Comparison of ENCODE assay signal across 15 cellular contexts in genomic region chr5:59093329-59093728, GRCh38.
DNase-seq lines count a peak whose midpoint lies in the region; ATAC-seq and TF ChIP-seq lines count a peak whose summit lies in the region.
"Had no signal": no experiment of that assay in that cellular context is flagged by ENCODE, and none has a peak within 500 bp of the region (broad histone marks: within the 10 kb centered on the region; RNA-seq: fewer than 3 reads in every experiment).

No MANE protein-coding gene starts in this region.

- 92 to 96% methylated on average over 6 of the region's 6 CpGs for WGBS in heart right ventricle, 2 donors
- WGBS in liver: 61% methylated on average over 6 of the region's 6 CpGs
- 47 to 57% methylated on average over 6 of the region's 6 CpGs for WGBS in upper lobe of left lung, 2 donors

- H3K36me3 ChIP-seq in heart right ventricle: no peaks in the 10 kb centered on the region
- no peaks in the 10 kb centered on the region for H3K36me3 ChIP-seq in liver (ENCODE audit: control insufficient read depth in 4 of 4, insufficient read depth in 3 of 4, low read depth in 1 of 4, low read length in 3 of 4)
- no peaks in the 10 kb centered on the region for H3K36me3 ChIP-seq in upper lobe of left lung

- H3K4me1 ChIP-seq in heart right ventricle (peaks cover 0 to 30% (median 0%) of the 10 kb centered on the region in 9 donors), liver (ENCODE audit: control insufficient read depth in 4 of 4, insufficient read depth in 4 of 4, low read length in 3 of 4) (no peaks in the 10 kb centered on the region), upper lobe of left lung (peaks cover 0 to 8% (median 2%) of the 10 kb centered on the region in 4 donors)

- H3K27me3 ChIP-seq in heart right ventricle: no peaks in the 10 kb centered on the region
- H3K27me3 ChIP-seq in liver (ENCODE audit: control insufficient read depth in 4 of 4, insufficient read depth in 4 of 4, low read length in 3 of 4): no peaks in the 10 kb centered on the region
- H3K27me3 ChIP-seq in upper lobe of left lung: no peaks in the 10 kb centered on the region

- H3K4me3 Mint-ChIP-seq in activated T-cell treated with anti-CD3 and anti-CD28 coated beads, Interleukin-2, amount 50 U/mL, for 4 hours: no peak overlapping the region

- no peaks in the 10 kb centered on the region for H3K9me3 ChIP-seq in heart right ventricle
- H3K9me3 ChIP-seq in liver (ENCODE audit: control insufficient read depth in 4 of 4, low read length in 3 of 4): no peaks in the 10 kb centered on the region
- no peaks in the 10 kb centered on the region for H3K9me3 ChIP-seq in upper lobe of left lung

- intact Hi-C loops in heart right ventricle (cut with DNase I): no loop called here
- intact Hi-C loops in Right ventricle myocardium superior (cut with DNase I): no loop called here

- peaks cover 20% of the 10 kb centered on the region for H3K4me1 Mint-ChIP-seq in activated T-cell treated with anti-CD3 and anti-CD28 coated beads, Interleukin-2, amount 50 U/mL, for 4 hours (ENCODE audit: low read depth)

- TF ChIP-seq CTCF in heart right ventricle (IDR thresholded peaks at IDR 0.05) (no peak), liver (IDR thresholded peaks at IDR 0.05; ENCODE audit: low read depth, low read length, missing input control) (no peak), upper lobe of left lung (IDR thresholded peaks at IDR 0.05) (no peak)

- DNase-seq in heart right ventricle (no peak), Right ventricle myocardium superior (no peak), amniotic epithelial cell (ENCODE audit: low read depth) (peak; percentile 74), upper lobe of left lung (peak in 1 of 2 donors; percentile 40), NCI-H1694 (lab: John Stamatoyannopoulos, UW) (no peak)
- no peak for DNase-seq in activated T-cell treated with anti-CD3 and anti-CD28 coated beads, Interleukin-2, amount 50 U/mL, for 4 hours
- DNase-seq: hypothalamus; midbrain; stimulated activated CD4-positive, alpha-beta T cell treated with anti-CD3 and anti-CD28 coated beads, Interleukin-2, amount 100 ng/mL, for 48 hours; SW 1271 had no signal

- peak overlapping the region in 6 of 10 donors; percentile 1 to 37 (median 10) for H3K4me3 ChIP-seq in heart right ventricle
- peak overlapping the region in 2 of 3 donors; percentile 28 to 33 for H3K4me3 ChIP-seq in liver (ENCODE audit: low read depth in 1 of 3, low read length in 3 of 3)
- H3K4me3 ChIP-seq in upper lobe of left lung: peak overlapping the region in 3 of 4 donors; percentile 33 to 44 (median 42)

- H3K27me3 Mint-ChIP-seq in activated T-cell treated with anti-CD3 and anti-CD28 coated beads, Interleukin-2, amount 50 U/mL, for 4 hours (ENCODE audit: low read depth): peaks cover 2% of the 10 kb centered on the region
- H3K27me3 Mint-ChIP-seq: brain, progenitor cell of endocrine pancreas had no signal

- no peaks in the 10 kb centered on the region for H3K36me3 Mint-ChIP-seq in activated T-cell treated with anti-CD3 and anti-CD28 coated beads, Interleukin-2, amount 50 U/mL, for 4 hours (ENCODE audit: insufficient read depth)
- H3K36me3 Mint-ChIP-seq: brain; stimulated activated effector memory CD8-positive, alpha-beta T cell treated with anti-CD3 and anti-CD28 coated beads, Interleukin-12 subunit alpha, Interleukin-12 subunit beta, amount 100 ng/mL, for 72 hours had no signal

- no peak for TF ChIP-seq RAD21 in liver (IDR thresholded peaks at IDR 0.05)

- no peak for ATAC-seq in heart right ventricle
- no peak for ATAC-seq in Right ventricle myocardium superior (ENCODE audit: poor library complexity)
- peak in 1 of 2 donors; percentile 39 for ATAC-seq in upper lobe of left lung (ENCODE audit: low FRiP score in 2 of 2)
- ATAC-seq in GM18868 (IDR thresholded peaks at IDR 0.05; ENCODE audit: unreplicated experiment): no peak
- ATAC-seq in activated T-cell treated with anti-CD3 and anti-CD28 coated beads, Interleukin-2, amount 50 U/mL, for 4 hours: no peak
- ATAC-seq: stimulated activated effector memory CD8-positive, alpha-beta T cell treated with anti-CD3 and anti-CD28 coated beads, Interleukin-12 subunit alpha, Interleukin-12 subunit beta, amount 100 ng/mL, for 72 hours had no signal

- no peak for TF ChIP-seq POLR2A in upper lobe of left lung (IDR thresholded peaks at IDR 0.05)

- no peak for TF ChIP-seq EP300 in upper lobe of left lung (IDR thresholded peaks at IDR 0.05)

- H3K9me3 Mint-ChIP-seq in activated T-cell treated with anti-CD3 and anti-CD28 coated beads, Interleukin-2, amount 50 U/mL, for 4 hours: peaks cover 3% of the 10 kb centered on the region
- H3K9me3 Mint-ChIP-seq: brain; stimulated activated effector memory CD8-positive, alpha-beta T cell treated with anti-CD3 and anti-CD28 coated beads, Interleukin-12 subunit alpha, Interleukin-12 subunit beta, amount 100 ng/mL, for 72 hours had no signal

- peak overlapping the region in 3 of 10 donors; percentile 3 to 29 (median 20) for H3K27ac ChIP-seq in heart right ventricle
- no peak overlapping the region for H3K27ac ChIP-seq in liver (ENCODE audit: low read depth in 1 of 2, low read length in 2 of 2)
- H3K27ac ChIP-seq in upper lobe of left lung: peak overlapping the region; percentile 53 to 70 (median 68)

- H3K9ac ChIP-seq in liver (ENCODE audit: low read depth in 1 of 2, low read length in 2 of 2): peak overlapping the region in 1 of 2 donors; percentile 18

TF ChIP-seq in liver, 16 proteins besides CTCF, POLR2A, EP300 and RAD21:
- no peak for TF ChIP-seq HNF4A (conservative IDR thresholded peaks at IDR 0.05)
- TF ChIP-seq SP1 (IDR thresholded peaks at IDR 0.05): no peak
- no peak for TF ChIP-seq GABPA (IDR thresholded peaks at IDR 0.05 in 1 of 2, conservative IDR thresholded peaks at IDR 0.05 in 1 of 2)
- TF ChIP-seq YY1 (IDR thresholded peaks at IDR 0.05): no peak
- no peak for TF ChIP-seq FOXA1 (IDR thresholded peaks at IDR 0.05)
- no peak for TF ChIP-seq ATF3 (IDR thresholded peaks at IDR 0.05)
- TF ChIP-seq NR2F2 (IDR thresholded peaks at IDR 0.05): no peak
- TF ChIP-seq JUND (IDR thresholded peaks at IDR 0.05): no peak
- TF ChIP-seq REST (IDR thresholded peaks at IDR 0.05): no peak
- TF ChIP-seq ZBTB33 (IDR thresholded peaks at IDR 0.05): no peak
- TF ChIP-seq MAX (IDR thresholded peaks at IDR 0.05): no peak
- no peak for TF ChIP-seq FOXA2 (IDR thresholded peaks at IDR 0.05)
- no peak for TF ChIP-seq TAF1 (conservative IDR thresholded peaks at IDR 0.05)
- TF ChIP-seq HNF4G (IDR thresholded peaks at IDR 0.05): no peak
- TF ChIP-seq RXRA (IDR thresholded peaks at IDR 0.05): no peak
- no peak for TF ChIP-seq EGR1 (IDR thresholded peaks at IDR 0.05; ENCODE audit: low read depth in 2 of 2)
TF ChIP-seq in liver: peak in this region for 0.

Comparison
In these comparisons a context has a peak if more than half of its experiments do, and no peak if none do; other contexts are left out.
1. H3K27ac ChIP-seq: peak in upper lobe of left lung (4 of 4); none in liver (0 of 2).
2. Peak in every context shown above with its lines, with median percentiles within 50 percentile points of each other: H3K4me3 ChIP-seq.